In the genomic region with DNA sequence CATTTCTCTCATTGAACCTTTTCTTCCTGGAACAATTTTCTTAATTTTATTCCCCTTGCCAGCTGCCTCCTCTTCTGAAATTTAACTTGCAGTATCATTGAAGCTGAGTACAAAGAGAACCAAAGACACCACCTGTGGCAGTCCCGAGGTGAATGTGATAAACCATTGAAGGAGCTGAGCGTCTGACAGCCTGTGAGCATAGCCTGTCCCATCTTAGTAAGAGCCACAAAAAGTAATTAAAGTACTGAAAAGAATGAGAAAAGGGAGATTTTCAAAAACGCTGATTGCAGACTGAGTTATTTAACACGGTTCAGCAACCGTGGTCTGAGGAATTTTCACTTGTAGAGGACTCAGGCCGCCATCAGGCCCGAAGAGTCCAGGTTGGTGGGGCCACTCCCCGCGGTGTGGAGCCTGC, we compare ENCODE assay signal across 11 cellular contexts. TPM values are rescaled to one million over a fixed set of nuclear protein-coding genes. Genes with fewer than 3 reads are reported as not detected.
DNase-seq lines count a peak whose midpoint lies in the region; FAIRE-seq and TF ChIP-seq lines count a peak whose summit lies in the region.
"Had no signal": no experiment of that assay in that cellular context is flagged by ENCODE, and none has a peak within 500 bp of the region (broad histone marks: within the 10 kb centered on the region; RNA-seq: fewer than 3 reads in every experiment).

No MANE protein-coding gene starts in this region.

- H3K27ac ChIP-seq in CD8-positive, alpha-beta memory T cell (ENCODE audit: low read depth, low read length), result no peak overlapping the region
- H3K27ac ChIP-seq in dorsolateral prefrontal cortex, result peak overlapping the region in 39 of 59 donors; percentile 16 to 97 (median 91)
- H3K27ac ChIP-seq in neuronal stem cell (replicated peaks; ENCODE audit: low read length), result no peak overlapping the region

- no peak overlapping the region for H2BK15ac ChIP-seq in neuronal stem cell (ENCODE audit: low read length)

- H2BK120ac ChIP-seq in neuronal stem cell (ENCODE audit: low read depth, low read length), result no peak overlapping the region

- intact Hi-C loops in dorsolateral prefrontal cortex (cut with DNase I), result loop anchor here (2.0 to 10.0 kb wide), 3 partner anchors 37 to 146 kb away; a partner anchor contains a TSS

- no CpG with 5 or more reads among the region's 9 CpGs for WGBS in neuronal stem cell (ENCODE audit: extremely low coverage in 2 of 2, insufficient read length in 2 of 2, insufficient replicate concordance in 1 of 2), 2 donors

- H3K4me3 Mint-ChIP-seq in CD8-positive, alpha-beta memory T cell, result peak overlapping the region; percentile 32 to 95 (median 90)

- H3K9me3 ChIP-seq in CD8-positive, alpha-beta memory T cell (ENCODE audit: low read length), result no peaks in the 10 kb centered on the region
- H3K9me3 ChIP-seq in neuronal stem cell (replicated peaks in 1 of 2; ENCODE audit: control insufficient read depth in 2 of 2, insufficient read depth in 1 of 2, low read depth in 1 of 2, low read length in 2 of 2), result no peaks in the 10 kb centered on the region

- peaks cover 0 to 2% of the 10 kb centered on the region in 2 donors for H3K27me3 Mint-ChIP-seq in CD8-positive, alpha-beta memory T cell

- H3K79me1 ChIP-seq in neuronal stem cell (ENCODE audit: low read depth, low read length), result no peaks in the 10 kb centered on the region

- no peak overlapping the region for H2BK12ac ChIP-seq in neuronal stem cell (ENCODE audit: low read length)

- H4K8ac ChIP-seq in neuronal stem cell (ENCODE audit: low read depth, low read length), result peak overlapping the region; percentile 55

- H3K4me1 Mint-ChIP-seq in CD8-positive, alpha-beta memory T cell, result peaks cover 29 to 35% (median 32%) of the 10 kb centered on the region in 3 donors

- H2AK5ac ChIP-seq in neuronal stem cell (ENCODE audit: low read depth, low read length), result no peak overlapping the region

- H3K27me3 ChIP-seq in CD8-positive, alpha-beta memory T cell (ENCODE audit: insufficient read depth, low read length, poor library complexity, severe bottlenecking), result no peaks in the 10 kb centered on the region
- no peaks in the 10 kb centered on the region for H3K27me3 ChIP-seq in dorsolateral prefrontal cortex
- no peaks in the 10 kb centered on the region for H3K27me3 ChIP-seq in neuronal stem cell (ENCODE audit: control insufficient read depth in 3 of 3, insufficient read depth in 3 of 3, low read depth in 1 of 3, low read length in 3 of 3)

- POLR2A ChIA-PET in CD8-positive, alpha-beta memory T cell (lab: Charles Lee), result interaction anchor here (0.5 to 2.2 kb wide), 8 partner anchors 9 to 312 kb away, joined by 3 to 17 read pairs (median 5); a partner anchor contains a TSS

- no peak overlapping the region for H3K23ac ChIP-seq in neuronal stem cell (ENCODE audit: low read depth, low read length, poor library complexity)

- no peak for FAIRE-seq in D721Med (lab: Jason Lieb, UNC)

- peak overlapping the region; percentile 95 for H2AFZ ChIP-seq in neuronal stem cell (ENCODE audit: low read length)

- H3K14ac ChIP-seq in neuronal stem cell (ENCODE audit: low read length), result no peak overlapping the region

- peaks cover 0 to 2% (median 0%) of the 10 kb centered on the region in 5 donors for H3K9me3 Mint-ChIP-seq in CD8-positive, alpha-beta memory T cell

- peak overlapping the region; percentile 94 to 100 (median 98) for H3K27ac Mint-ChIP-seq in CD8-positive, alpha-beta memory T cell

- H3K4me1 ChIP-seq in CD8-positive, alpha-beta memory T cell (ENCODE audit: insufficient read depth, low read length), result peaks cover 35% of the 10 kb centered on the region
- H3K4me1 ChIP-seq in neuronal stem cell (ENCODE audit: control insufficient read depth in 2 of 2, insufficient read depth in 1 of 2, low read depth in 1 of 2, low read length in 2 of 2), result peaks cover 5 to 7% of the 10 kb centered on the region in 2 donors

- CTCF ChIA-PET in CD8-positive, alpha-beta memory T cell (lab: Charles Lee), result interaction anchor here (1.2 to 2.4 kb wide), 4 partner anchors 10 to 147 kb away, joined by 3 to 14 read pairs (median 8); no protein-coding TSS in a partner anchor

- H3K36me3 ChIP-seq in CD8-positive, alpha-beta memory T cell (ENCODE audit: insufficient read depth, low read length), result no peaks in the 10 kb centered on the region
- H3K36me3 ChIP-seq in neuronal stem cell (replicated peaks in 1 of 2; ENCODE audit: control insufficient read depth in 2 of 2, insufficient read depth in 2 of 2, low read length in 2 of 2), result no peaks in the 10 kb centered on the region

- peaks cover 0 to 4% (median 0%) of the 10 kb centered on the region in 3 donors for H3K36me3 Mint-ChIP-seq in CD8-positive, alpha-beta memory T cell

- TF ChIP-seq CTCF in dorsolateral prefrontal cortex (IDR thresholded peaks at IDR 0.05 in 54 of 56, conservative IDR thresholded peaks at IDR 0.05 in 2 of 56; ENCODE audit: low read depth in 1 of 56, partially characterized antibody in 56 of 56) (no peak), D721Med (IDR thresholded peaks at IDR 0.05; ENCODE audit: insufficient read depth, missing control alignments) (no peak)

- H4K91ac ChIP-seq in neuronal stem cell (ENCODE audit: low read depth, low read length, poor library complexity), result no peak overlapping the region

- no peak overlapping the region for H3K4me3 ChIP-seq in CD8-positive, alpha-beta memory T cell (ENCODE audit: low read length)
- H3K4me3 ChIP-seq in dorsolateral prefrontal cortex, result peak overlapping the region in 41 of 59 donors; percentile 49 to 95 (median 77)
- H3K4me3 ChIP-seq in neuronal stem cell (ENCODE audit: low read length in 2 of 2), result peak overlapping the region in 1 of 2 donors; percentile 58

- no peak overlapping the region for H2BK5ac ChIP-seq in neuronal stem cell (ENCODE audit: low read length)

- no peak overlapping the region for H3K4ac ChIP-seq in neuronal stem cell (ENCODE audit: low read length)

- no peak overlapping the region for H3K9ac ChIP-seq in neuronal stem cell (ENCODE audit: low read depth, low read length, poor library complexity)

- no peak overlapping the region for H3K4me2 ChIP-seq in neuronal stem cell (ENCODE audit: insufficient read depth, low read length, poor library complexity, severe bottlenecking)

- peak in 1 of 5 donors; percentile 55 for DNase-seq in CD8-positive, alpha-beta memory T cell
- DNase-seq in NCI-H526 treated with DMSO at 0.1 percent for 48 hours (lab: John Stamatoyannopoulos, UW) (peak; percentile 14), dorsolateral prefrontal cortex (no peak), neuronal stem cell (ENCODE audit: low spot score) (no peak), D721Med (ENCODE audit: insufficient read length, low spot score) (no peak), KG1 (lab: John Stamatoyannopoulos, UW) (no peak), NCI-H524 treated with DMSO at 0.1 percent for 48 hours (lab: John Stamatoyannopoulos, UW) (no peak), H4 (ENCODE audit: low spot score) (no peak)
- DNase-seq: activated CD4-positive, CD25-positive, alpha-beta regulatory T cell; stimulated activated CD4-positive, alpha-beta T cell treated with anti-CD3 and anti-CD28 coated beads, Interleukin-4, amount 100 ng/mL, for 24 hours had no signal

- no peak overlapping the region for H3K18ac ChIP-seq in neuronal stem cell (ENCODE audit: low read length)

RNA-seq across cellular contexts. Expression of a gene that starts 27.2 kb away (rescaled TPM):
- total RNA-seq in CD8-positive, alpha-beta memory T cell, result under 1 TPM in 1 of 2 experiments, not detected in 1; 0.46 TPM
- 0.28 TPM for polyA plus RNA-seq in CD8-positive, alpha-beta memory T cell
- 1 to 10 TPM in 119 of 120 experiments, under 1 TPM in 1; 0.86 to 9.8 (median 3.5) TPM for total RNA-seq in dorsolateral prefrontal cortex
- not detected for polyA plus RNA-seq in neuronal stem cell (2013, experiment 1 of 2)
- polyA plus RNA-seq in neuronal stem cell (2013, experiment 2 of 2), result not detected
- not detected in 2 replicates for total RNA-seq in H4 (2014; rRNA removed; shearing (Covaris generic))
- total RNA-seq: fibroblast of villous mesenchyme had no signal

RNA-seq across cellular contexts. Expression of a gene that starts 40.0 kb away (rescaled TPM):
- total RNA-seq in CD8-positive, alpha-beta memory T cell, result 10 to 100 TPM; 27.1 to 29.1 TPM
- polyA plus RNA-seq in CD8-positive, alpha-beta memory T cell, result 30.6 TPM
- 100 to 1,000 TPM in 82 of 120 experiments, 10 to 100 TPM in 38; 68.5 to 146 (median 109) TPM for total RNA-seq in dorsolateral prefrontal cortex
- polyA plus RNA-seq in neuronal stem cell (2013, experiment 1 of 2), result 91.4 TPM
- polyA plus RNA-seq in neuronal stem cell (2013, experiment 2 of 2), result 90.3 TPM
- total RNA-seq in H4 (2014; rRNA removed; shearing (Covaris generic)), result 149 and 167 TPM in 2 replicates

RNA-seq across cellular contexts. Expression of a gene that starts 55.7 kb away (rescaled TPM):
- 10 to 100 TPM; 62.7 to 66.8 TPM for total RNA-seq in CD8-positive, alpha-beta memory T cell
- polyA plus RNA-seq in CD8-positive, alpha-beta memory T cell, result 37.1 TPM
- 100 to 1,000 TPM in 1 of 120 experiments, 10 to 100 TPM in 119; 22.0 to 110 (median 35.8) TPM for total RNA-seq in dorsolateral prefrontal cortex
- 9.1 TPM for polyA plus RNA-seq in neuronal stem cell (2013, experiment 1 of 2)
- polyA plus RNA-seq in neuronal stem cell (2013, experiment 2 of 2), result 9.1 TPM
- total RNA-seq in H4 (2014; rRNA removed; shearing (Covaris generic)), result 29.3 and 33.4 TPM in 2 replicates

RNA-seq across cellular contexts. Expression of a gene that starts 55.9 kb away (rescaled TPM):
- 10 to 100 TPM; 43.6 to 44.6 TPM for total RNA-seq in CD8-positive, alpha-beta memory T cell
- polyA plus RNA-seq in CD8-positive, alpha-beta memory T cell, result 152 TPM
- total RNA-seq in dorsolateral prefrontal cortex, result 10 to 100 TPM; 12.5 to 29.2 (median 18.7) TPM
- polyA plus RNA-seq in neuronal stem cell (2013, experiment 1 of 2), result 29.2 TPM
- polyA plus RNA-seq in neuronal stem cell (2013, experiment 2 of 2), result 31.8 TPM
- 77.5 and 112 TPM in 2 replicates for total RNA-seq in H4 (2014; rRNA removed; shearing (Covaris generic))

Comparison
In these comparisons a context has a peak if more than half of its experiments do, and no peak if none do; other contexts are left out.
1. H3K27ac ChIP-seq: peak in dorsolateral prefrontal cortex (39 of 59); none in CD8-positive, alpha-beta memory T cell (single experiment) and neuronal stem cell (single experiment).